8 cellular contexts compared by ENCODE assay signal in genomic region chr15:76996526-76997401, GRCh38. TPM values are rescaled to one million over a fixed set of nuclear protein-coding genes. Genes with fewer than 3 reads are reported as not detected.
DNase-seq lines count a peak whose midpoint lies in the region; ATAC-seq, FAIRE-seq and TF ChIP-seq lines count a peak whose summit lies in the region.

No MANE protein-coding gene starts in this region.

- dilution Hi-C loops in keratinocyte (cut with MboI; ENCODE audit: extremely low pct_ligation_motif_present, low sequenced_read_pairs) = no loop called here

- H3K4me2 ChIP-seq in keratinocyte (ENCODE audit: control insufficient read depth, extremely low read depth, insufficient read depth, low read depth, low read length) = peak overlapping the region; percentile 77

- H3K4me1 ChIP-seq in keratinocyte (ENCODE audit: control insufficient read depth, extremely low read depth, insufficient read depth, low read length) = peaks cover 44% of the 10 kb centered on the region
- peaks cover 8 to 83% (median 11%) of the 10 kb centered on the region in 4 donors for H3K4me1 ChIP-seq in stomach
- peaks cover 0 to 3% of the 10 kb centered on the region in 2 donors for H3K4me1 ChIP-seq in adrenal gland (replicated peaks in 1 of 2)

- peak; percentile 4 to 57 for DNase-seq in NCI-H446 (lab: John Stamatoyannopoulos, UW)
- DNase-seq in activated T-helper 9 cell treated with anti-CD3 and anti-CD28 coated beads, Interleukin-2, amount 50 U/mL, for 16 hours (ENCODE audit: low read depth) = peak; percentile 44
- DNase-seq in keratinocyte (ENCODE audit: low read depth, low spot score) = no peak
- DNase-seq in stomach = no peak
- DNase-seq in adrenal gland = no peak
- no peak for DNase-seq in HUDEP-2 (lab: John Stamatoyannopoulos, UW; ENCODE audit: unreplicated experiment in 76 of 76)
- DNase-seq in NCI-H510A treated with DMSO at 0.1 percent for 48 hours (lab: John Stamatoyannopoulos, UW) = no peak

- H2AFZ ChIP-seq in keratinocyte (ENCODE audit: control insufficient read depth, low read length) = peak overlapping the region; percentile 72

- H3K27me3 ChIP-seq in keratinocyte (ENCODE audit: control insufficient read depth, extremely low read depth, insufficient read depth, low read length) (no peaks in the 10 kb centered on the region), stomach (no peaks in the 10 kb centered on the region), adrenal gland (no peaks in the 10 kb centered on the region)

- no peaks in the 10 kb centered on the region for H3K9me1 ChIP-seq in keratinocyte (ENCODE audit: control insufficient read depth, extremely low read depth, insufficient read depth, low read length)

- peak; percentile 66 for FAIRE-seq in keratinocyte (lab: Jason Lieb, UNC)

- no peaks in the 10 kb centered on the region for H3K9me3 ChIP-seq in keratinocyte (ENCODE audit: control insufficient read depth, low read depth, low read length)
- no peaks in the 10 kb centered on the region for H3K9me3 ChIP-seq in stomach
- no peaks in the 10 kb centered on the region for H3K9me3 ChIP-seq in adrenal gland (replicated peaks in 1 of 3)

- H3K36me3 ChIP-seq in keratinocyte (ENCODE audit: control insufficient read depth in 2 of 2, extremely low read depth in 1 of 2, insufficient read depth in 2 of 2, low read length in 2 of 2) (peaks cover 0 to 3% of the 10 kb centered on the region in 2 experiments), stomach (no peaks in the 10 kb centered on the region), adrenal gland (replicated peaks in 1 of 2) (no peaks in the 10 kb centered on the region)

- no peak for TF ChIP-seq EP300 in stomach (IDR thresholded peaks at IDR 0.05)

- no peak for TF ChIP-seq CTCF in keratinocyte (optimal IDR thresholded peaks at IDR 0.05 in 1 of 3, IDR thresholded peaks at IDR 0.05 in 1 of 3, conservative IDR thresholded peaks at IDR 0.05 in 1 of 3; ENCODE audit: extremely low read depth in 1 of 3, insufficient read depth in 2 of 3, low read length in 3 of 3)
- no peak for TF ChIP-seq CTCF in stomach (IDR thresholded peaks at IDR 0.05)
- no peak for TF ChIP-seq CTCF in adrenal gland (IDR thresholded peaks at IDR 0.05)

- WGBS in stomach, 5 donors = 62 to 80% (median 67%) methylated on average over 4 to 14 of the region's 14 CpGs
- WGBS in adrenal gland, 4 donors = 67 to 86% (median 70%) methylated on average over 4 to 14 of the region's 14 CpGs

- peak overlapping the region; percentile 14 for H3K9ac ChIP-seq in keratinocyte (ENCODE audit: control insufficient read depth, extremely low read depth, insufficient read depth, low read length)

- no peak for ATAC-seq in GM19035 (IDR thresholded peaks at IDR 0.05; ENCODE audit: unreplicated experiment)

- H3K27ac ChIP-seq in keratinocyte (ENCODE audit: control insufficient read depth, insufficient read depth, low read length) (peak overlapping the region; percentile 34), stomach (peak overlapping the region; percentile 41 to 81 (median 63)), adrenal gland (no peak overlapping the region)

- H3K4me3 ChIP-seq in keratinocyte (ENCODE audit: control insufficient read depth in 2 of 3, extremely low read depth in 1 of 3, insufficient read depth in 2 of 3, low read depth in 1 of 3, low read length in 3 of 3) (peak overlapping the region; percentile 13 to 69 (median 46)), stomach (peak overlapping the region; percentile 1 to 42 (median 37)), adrenal gland (peak overlapping the region in 1 of 4 donors; percentile 29)

- TF ChIP-seq POLR2A in stomach (IDR thresholded peaks at IDR 0.05) (no peak), adrenal gland (IDR thresholded peaks at IDR 0.05) (no peak)

- H4K20me1 ChIP-seq in keratinocyte (ENCODE audit: control insufficient read depth, extremely low read depth, insufficient read depth, low read length) = no peaks in the 10 kb centered on the region

- intact Hi-C loops in stomach (cut with DNase I; ENCODE audit: low total_unique reads) = no loop called here
- intact Hi-C loops in adrenal gland (cut with DNase I) = no loop called here

- peaks cover 17% of the 10 kb centered on the region for H3K79me2 ChIP-seq in keratinocyte (ENCODE audit: control insufficient read depth, insufficient read depth, low read length)

RNA-seq across cellular contexts. Expression of gene PSTPIP1, which starts 1.8 kb away (rescaled TPM):
- 9.6 to 11.2 TPM (median 10.0 TPM) in 3 replicates for polyA plus RNA-seq in keratinocyte
- 2.0 TPM for polyA plus RNA-seq in keratinocyte (2011; ENCODE audit: low read depth)
- 4.7 and 9.5 TPM in 2 replicates for polyA plus RNA-seq in keratinocyte (2011; cell fraction: cytosol; rRNA removed)
- 25.7 and 27.3 TPM in 2 replicates for polyA plus RNA-seq in keratinocyte (2011; cell fraction: nucleus; rRNA removed)
- polyA plus RNA-seq in keratinocyte (2012; ENCODE audit: low replicate concordance) = 1.2 and 15.6 TPM in 2 replicates
- polyA minus RNA-seq in keratinocyte = 6.3 to 22.0 TPM (median 10.0 TPM) in 3 replicates
- 13.6 TPM for polyA minus RNA-seq in keratinocyte (2011; cell fraction: cytosol; rRNA and poly(A)+ RNA removed)
- 9.9 and 10.3 TPM in 2 replicates for polyA minus RNA-seq in keratinocyte (2011; cell fraction: nucleus; rRNA and poly(A)+ RNA removed)
- 10 to 100 TPM in 3 of 5 donors, 1 to 10 TPM in 1, under 1 TPM in 1; 0.29 to 75.4 (median 10.1) TPM for total RNA-seq in stomach
- 1 to 10 TPM; 3.1 to 6.6 (median 4.2) TPM for polyA plus RNA-seq in stomach
- 10 to 100 TPM in 5 of 8 donors, 1 to 10 TPM in 3; 8.6 to 15.3 (median 10.7) TPM for total RNA-seq in adrenal gland
- 10 to 100 TPM in 2 of 3 donors, 1 to 10 TPM in 1; 1.4 to 31.5 (median 16.7) TPM for polyA plus RNA-seq in adrenal gland

Comparison
In these comparisons a context has a peak if more than half of its experiments do, and no peak if none do; other contexts are left out.
1. DNase-seq: peak in NCI-H446 (2 of 2) and activated T-helper 9 cell treated with anti-CD3 and anti-CD28 coated beads, Interleukin-2, amount 50 U/mL, for 16 hours (single experiment); none in keratinocyte (single experiment), stomach (single experiment), adrenal gland (0 of 7), HUDEP-2 (0 of 76) and NCI-H510A treated with DMSO at 0.1 percent for 48 hours (single experiment).
2. H3K27ac ChIP-seq: peak in keratinocyte (single experiment) and stomach (5 of 5); none in adrenal gland (0 of 5).